In genomic region chr4:78669453-78669852, GRCh38 we compare ENCODE assay signal across 15 cellular contexts.
DNase-seq lines count a peak whose midpoint lies in the region; ATAC-seq and TF ChIP-seq lines count a peak whose summit lies in the region.
"Had no signal": no experiment of that assay in that cellular context is flagged by ENCODE, and none has a peak within 500 bp of the region (broad histone marks: within the 10 kb centered on the region; RNA-seq: fewer than 3 reads in every experiment).

No MANE protein-coding gene starts in this region.

- no peak for ATAC-seq in HG02885 (IDR thresholded peaks at IDR 0.05; ENCODE audit: poor library complexity, unreplicated experiment)

- H4K20me1 ChIP-seq in H9 (ENCODE audit: control insufficient read depth, insufficient read depth, insufficient read length), result no peaks in the 10 kb centered on the region

- H3K79me2 ChIP-seq in H9 (ENCODE audit: insufficient read depth, low read length), result no peaks in the 10 kb centered on the region

- no peak overlapping the region for H3K14ac ChIP-seq in H9 (ENCODE audit: insufficient read depth, low read length)

- H3K9ac ChIP-seq in H9 (ENCODE audit: extremely low read depth, insufficient read length, low read length), result no peak overlapping the region

- H3K4me3 Mint-ChIP-seq in H9, result no peak overlapping the region
- H3K4me3 Mint-ChIP-seq in glutamatergic neuron (ENCODE audit: unreplicated experiment), result no peak overlapping the region
- H3K4me3 Mint-ChIP-seq: activated naive CD4-positive, alpha-beta T cell treated with anti-CD3 and anti-CD28 coated beads for 36 hours; CD4-positive, alpha-beta T cell had no signal

- no peak overlapping the region for H2BK5ac ChIP-seq in H9 (ENCODE audit: insufficient read length, low read length)

- H3K4ac ChIP-seq in H9 (ENCODE audit: low read depth, low read length), result no peak overlapping the region

- no peak overlapping the region for H3K27ac ChIP-seq in H9 (ENCODE audit: insufficient read length, low read depth, low read length)

- H3K23ac ChIP-seq in H9 (ENCODE audit: insufficient read length, low read depth, low read length), result no peak overlapping the region

- in situ Hi-C loops in SK-MEL-5 (cut with HindIII; ENCODE audit: low pct_unique_long_range_greater_than_20kb, low sequenced_read_pairs), result no loop called here

- no peak overlapping the region for H2AFZ ChIP-seq in H9 (ENCODE audit: low read length)

- H3K23me2 ChIP-seq in H9 (ENCODE audit: insufficient read length, low read depth, low read length, poor library complexity, severe bottlenecking), result no peaks in the 10 kb centered on the region

- TF ChIP-seq CTCF in BE2C (IDR thresholded peaks at IDR 0.05; ENCODE audit: low read depth, low read length) (peak; percentile 53), H9 (conservative IDR thresholded peaks at IDR 0.05) (peak; percentile 58), glutamatergic neuron (IDR thresholded peaks at IDR 0.05; ENCODE audit: partially characterized antibody, unreplicated experiment) (peak; percentile 18)

- H2BK12ac ChIP-seq in H9 (ENCODE audit: insufficient read length, low read depth, low read length), result no peak overlapping the region

- H3K27me3 Mint-ChIP-seq in H9 (ENCODE audit: low read depth) (peaks cover 1% of the 10 kb centered on the region), glutamatergic neuron (ENCODE audit: unreplicated experiment) (no peaks in the 10 kb centered on the region)
- H3K27me3 Mint-ChIP-seq: CD4-positive, alpha-beta T cell had no signal

- H3K4me1 Mint-ChIP-seq in H9 (peaks cover 6 to 8% of the 10 kb centered on the region in 2 experiments), glutamatergic neuron (ENCODE audit: low read depth, unreplicated experiment) (no peaks in the 10 kb centered on the region)

- no peak overlapping the region for H2BK20ac ChIP-seq in H9 (ENCODE audit: low read depth, low read length, poor library complexity, severe bottlenecking)

- no peaks in the 10 kb centered on the region for H3K27me3 ChIP-seq in BE2C
- no peaks in the 10 kb centered on the region for H3K27me3 ChIP-seq in H9 (ENCODE audit: insufficient read depth, low read length)
- H3K27me3 ChIP-seq: spleen had no signal

- DNase-seq in BE2C, result no peak
- DNase-seq in H9, result no peak
- DNase-seq in SK-MEL-5 (ENCODE audit: low read depth, low spot score), result peak; percentile 40
- DNase-seq in glutamatergic neuron, result no peak
- DNase-seq in NCI-H1048 (lab: John Stamatoyannopoulos, UW), result no peak
- DNase-seq in NCI-H1694 (lab: John Stamatoyannopoulos, UW), result no peak
- DNase-seq in stimulated activated naive CD4-positive, alpha-beta T cell treated with Interleukin-2 at 50 U/mL for 16 hours (lab: John Stamatoyannopoulos, UW), result no peak
- DNase-seq: activated CD4-positive, alpha-beta T cell treated with anti-CD3 and anti-CD28 coated beads, Interleukin-2, amount 50 U/mL, for 4 hours; activated naive CD4-positive, alpha-beta T cell treated with anti-CD3 and anti-CD28 coated beads for 36 hours; CD4-positive, alpha-beta T cell; dorsolateral prefrontal cortex; SIG-M5; spleen; stimulated activated CD8-positive, alpha-beta memory T cell treated with anti-CD3 and anti-CD28 coated beads, Interleukin-4, amount 100 ng/mL, for 48 hours had no signal

- H4K5ac ChIP-seq in H9 (ENCODE audit: insufficient read length, low read depth, low read length), result no peak overlapping the region

- no peak overlapping the region for H2AK5ac ChIP-seq in H9 (ENCODE audit: insufficient read length, low read length)

- no peaks in the 10 kb centered on the region for H3K4me1 ChIP-seq in BE2C
- H3K4me1 ChIP-seq in H9 (ENCODE audit: insufficient read depth, low read length), result no peaks in the 10 kb centered on the region

- H3K36me3 Mint-ChIP-seq in H9 (ENCODE audit: insufficient read depth in 1 of 3, low read depth in 3 of 3), result no peaks in the 10 kb centered on the region
- H3K36me3 Mint-ChIP-seq in glutamatergic neuron (ENCODE audit: unreplicated experiment), result no peaks in the 10 kb centered on the region

- no peak overlapping the region for H3K56ac ChIP-seq in H9 (ENCODE audit: insufficient read length, low read depth, low read length)

- H3K9me3 Mint-ChIP-seq in H9 (no peaks in the 10 kb centered on the region), glutamatergic neuron (ENCODE audit: unreplicated experiment) (no peaks in the 10 kb centered on the region)
- H3K9me3 Mint-ChIP-seq: activated naive CD4-positive, alpha-beta T cell treated with anti-CD3 and anti-CD28 coated beads for 36 hours; CD4-positive, alpha-beta T cell had no signal

- H3K27ac Mint-ChIP-seq in H9 (no peak overlapping the region), glutamatergic neuron (ENCODE audit: unreplicated experiment) (no peak overlapping the region)
- H3K27ac Mint-ChIP-seq: activated naive CD4-positive, alpha-beta T cell treated with anti-CD3 and anti-CD28 coated beads for 36 hours; CD4-positive, alpha-beta T cell had no signal

- H3K4me3 ChIP-seq in BE2C (ENCODE audit: low read depth, low read length), result no peak overlapping the region
- H3K4me3 ChIP-seq: dorsolateral prefrontal cortex, spleen had no signal

- no peak overlapping the region for H3K4me2 ChIP-seq in H9 (ENCODE audit: insufficient read depth, insufficient read length, low read length)

- WGBS in H9 (ENCODE audit: extremely low coverage, insufficient read length, low lambda C conversion rate), result no CpG with 5 or more reads among the region's 3 CpGs

- no peak overlapping the region for H2BK120ac ChIP-seq in H9 (ENCODE audit: low read depth, low read length, poor library complexity, severe bottlenecking)

- no peak overlapping the region for H4K8ac ChIP-seq in H9 (replicated peaks; ENCODE audit: insufficient read length, low read depth, low read length)

- H4K91ac ChIP-seq in H9 (ENCODE audit: insufficient read length, low read depth, low read length), result no peak overlapping the region

- H3K9me3 ChIP-seq in BE2C (no peaks in the 10 kb centered on the region), H9 (ENCODE audit: control insufficient read depth, low read depth, low read length) (no peaks in the 10 kb centered on the region)
- H3K9me3 ChIP-seq: spleen had no signal

- H3K18ac ChIP-seq in H9 (ENCODE audit: insufficient read length, low read depth, low read length), result no peak overlapping the region

- H3T11ph ChIP-seq in H9 (ENCODE audit: low read length), result no peak overlapping the region

- H3K36me3 ChIP-seq in BE2C, result no peaks in the 10 kb centered on the region
- H3K36me3 ChIP-seq: spleen had no signal

- H2BK15ac ChIP-seq in H9 (ENCODE audit: low read depth, low read length), result no peak overlapping the region

- H3K79me1 ChIP-seq in H9 (ENCODE audit: insufficient read depth, low read depth, low read length, poor library complexity, severe bottlenecking), result no peaks in the 10 kb centered on the region
